ENCODE assay signal across 10 cellular contexts in the genomic region with DNA sequence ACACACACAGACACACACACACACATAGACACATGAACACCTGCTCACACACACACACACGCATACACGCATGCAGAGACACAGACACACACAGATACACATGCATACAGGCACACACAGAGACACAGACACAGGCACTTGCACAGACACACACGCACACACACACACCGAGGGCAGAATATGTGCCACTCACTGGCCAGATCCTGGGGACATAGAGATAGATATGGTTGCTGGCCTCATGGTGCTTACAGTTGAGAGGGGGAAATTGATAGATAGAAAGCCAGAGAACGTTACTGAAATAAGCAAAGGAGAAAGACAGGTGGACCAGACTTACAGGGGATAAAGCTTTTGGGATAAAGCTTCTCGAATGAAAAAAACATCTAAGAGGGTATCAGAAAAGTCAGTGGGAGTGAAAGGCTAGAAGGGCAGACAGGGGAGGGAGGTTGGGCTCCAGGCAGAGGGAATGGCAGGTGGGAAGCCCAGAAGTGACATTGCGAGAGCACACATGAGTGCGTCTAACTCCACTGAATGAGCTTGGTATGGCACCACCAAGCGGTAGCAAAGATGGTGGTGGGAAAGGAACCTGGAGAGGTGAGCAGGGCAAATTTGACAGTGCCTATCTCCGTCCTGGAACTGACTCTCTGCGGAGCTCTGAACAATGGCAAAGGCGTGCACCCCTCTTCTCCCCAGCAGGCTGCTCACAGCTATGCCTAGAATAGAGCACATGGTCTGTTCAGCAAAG.
DNase-seq lines count a peak whose midpoint lies in the region; ATAC-seq and TF ChIP-seq lines count a peak whose summit lies in the region.
"Had no signal": no experiment of that assay in that cellular context is flagged by ENCODE, and none has a peak within 500 bp of the region (broad histone marks: within the 10 kb centered on the region; RNA-seq: fewer than 3 reads in every experiment).

No MANE protein-coding gene starts in this region.

- DNase-seq in NCI-H526 (lab: John Stamatoyannopoulos, UW) (peak; percentile 6 to 57), NCI-H526 treated with DMSO at 0.1 percent for 48 hours (lab: John Stamatoyannopoulos, UW) (no peak), chondrocyte (ENCODE audit: low spot score) (no peak), nephron progenitor cell (no peak), AML-193 (lab: John Stamatoyannopoulos, UW) (no peak), SW480 (ENCODE audit: low spot score) (no peak)
- no peak for DNase-seq in activated T-helper 1 cell treated with anti-CD3 and anti-CD28 coated beads, Interleukin-12 subunit alpha, Interleukin-12 subunit beta, Interleukin-2, Interleukin-4 antibody, amounts not matched to agents 30 ng/mL and 10 ng/mL and 1 ng/mL, durations not matched to agents 14 hours and 24 hours and 36 hours (ENCODE audit: low spot score)
- DNase-seq: NCI-H1694 treated with DMSO at 0.1 percent for 48 hours had no signal

- H3K4me1 Mint-ChIP-seq in chondrocyte (ENCODE audit: low read depth) (peaks cover 33% of the 10 kb centered on the region), nephron progenitor cell (no peaks in the 10 kb centered on the region)
- H3K4me1 Mint-ChIP-seq in activated T-helper 1 cell treated with anti-CD3 and anti-CD28 coated beads, Interleukin-12 subunit alpha, Interleukin-12 subunit beta, Interleukin-2, Interleukin-4 antibody, amounts not matched to agents 30 ng/mL and 10 ng/mL and 1 ng/mL, durations not matched to agents 14 hours and 24 hours and 36 hours (ENCODE audit: low read depth) = no peaks in the 10 kb centered on the region

- H3K9me3 Mint-ChIP-seq in chondrocyte (ENCODE audit: low read depth) (peaks cover 14% of the 10 kb centered on the region), nephron progenitor cell (peaks cover 4% of the 10 kb centered on the region)
- peaks cover 3% of the 10 kb centered on the region for H3K9me3 Mint-ChIP-seq in activated T-helper 1 cell treated with anti-CD3 and anti-CD28 coated beads, Interleukin-12 subunit alpha, Interleukin-12 subunit beta, Interleukin-2, Interleukin-4 antibody, amounts not matched to agents 30 ng/mL and 10 ng/mL and 1 ng/mL, durations not matched to agents 14 hours and 24 hours and 36 hours

- H3K4me3 Mint-ChIP-seq in chondrocyte (ENCODE audit: unreplicated experiment) (no peak overlapping the region), nephron progenitor cell (no peak overlapping the region)
- no peak overlapping the region for H3K4me3 Mint-ChIP-seq in activated T-helper 1 cell treated with anti-CD3 and anti-CD28 coated beads, Interleukin-12 subunit alpha, Interleukin-12 subunit beta, Interleukin-2, Interleukin-4 antibody, amounts not matched to agents 30 ng/mL and 10 ng/mL and 1 ng/mL, durations not matched to agents 14 hours and 24 hours and 36 hours

- intact Hi-C loops in activated T-helper 1 cell treated with anti-CD3 and anti-CD28 coated beads, Interleukin-12 subunit alpha, Interleukin-12 subunit beta, Interleukin-2, Interleukin-4 antibody, amounts not matched to agents 30 ng/mL and 10 ng/mL and 1 ng/mL, durations not matched to agents 14 hours and 24 hours and 36 hours (cut with micrococcal nuclease) = loop anchor here (5.0 kb wide), 1 partner anchor 464 kb away; no protein-coding TSS in a partner anchor

- peak overlapping the region; percentile 23 for H3K27ac Mint-ChIP-seq in chondrocyte (ENCODE audit: unreplicated experiment)
- H3K27ac Mint-ChIP-seq in nephron progenitor cell = peak overlapping the region; percentile 4
- H3K27ac Mint-ChIP-seq in activated T-helper 1 cell treated with anti-CD3 and anti-CD28 coated beads, Interleukin-12 subunit alpha, Interleukin-12 subunit beta, Interleukin-2, Interleukin-4 antibody, amounts not matched to agents 30 ng/mL and 10 ng/mL and 1 ng/mL, durations not matched to agents 14 hours and 24 hours and 36 hours = no peak overlapping the region

- peak; percentile 74 for ATAC-seq in HG03064 (IDR thresholded peaks at IDR 0.05; ENCODE audit: low read depth, unreplicated experiment)
- ATAC-seq: gastroesophageal sphincter had no signal

- H3K36me3 Mint-ChIP-seq in chondrocyte (ENCODE audit: low read depth) (no peaks in the 10 kb centered on the region), nephron progenitor cell (ENCODE audit: low read depth) (no peaks in the 10 kb centered on the region)
- peaks cover 1% of the 10 kb centered on the region for H3K36me3 Mint-ChIP-seq in activated T-helper 1 cell treated with anti-CD3 and anti-CD28 coated beads, Interleukin-12 subunit alpha, Interleukin-12 subunit beta, Interleukin-2, Interleukin-4 antibody, amounts not matched to agents 30 ng/mL and 10 ng/mL and 1 ng/mL, durations not matched to agents 14 hours and 24 hours and 36 hours (ENCODE audit: low read depth)

- TF ChIP-seq CTCF in chondrocyte (IDR thresholded peaks at IDR 0.05) = no peak
- peak; percentile 8 for TF ChIP-seq CTCF in nephron progenitor cell (IDR thresholded peaks at IDR 0.05)

- H3K27me3 Mint-ChIP-seq in chondrocyte (ENCODE audit: low read depth) (no peaks in the 10 kb centered on the region), nephron progenitor cell (ENCODE audit: low read depth, poor library complexity) (no peaks in the 10 kb centered on the region)
- peaks cover 23% of the 10 kb centered on the region for H3K27me3 Mint-ChIP-seq in activated T-helper 1 cell treated with anti-CD3 and anti-CD28 coated beads, Interleukin-12 subunit alpha, Interleukin-12 subunit beta, Interleukin-2, Interleukin-4 antibody, amounts not matched to agents 30 ng/mL and 10 ng/mL and 1 ng/mL, durations not matched to agents 14 hours and 24 hours and 36 hours (ENCODE audit: insufficient read depth)

Comparison
In these comparisons a context has a peak if more than half of its experiments do, and no peak if none do; other contexts are left out.
1. DNase-seq: peak in NCI-H526 (2 of 2); none in NCI-H526 treated with DMSO at 0.1 percent for 48 hours (single experiment), chondrocyte (single experiment), nephron progenitor cell (single experiment), AML-193 (0 of 2), SW480 (single experiment) and activated T-helper 1 cell treated with anti-CD3 and anti-CD28 coated beads, Interleukin-12 subunit alpha, Interleukin-12 subunit beta, Interleukin-2, Interleukin-4 antibody, amounts not matched to agents 30 ng/mL and 10 ng/mL and 1 ng/mL, durations not matched to agents 14 hours and 24 hours and 36 hours (single experiment).